1 cellular context compared by ENCODE assay signal in genomic region chr22:42581762-42582716, GRCh38.
TF ChIP-seq lines count a peak whose summit lies in the region.

No MANE protein-coding gene starts in this region.

TF ChIP-seq in HepG2, 621 proteins besides CTCF, POLR2A, EP300 and RAD21 (continued from another document and continues in another):
- peak; percentile 49; the same call in 1 of the 2 replicates for TF ChIP-seq SIN3B (IDR thresholded peaks at IDR 0.05; ENCODE audit: low read length)
- TF ChIP-seq POLR2AphosphoS5 (IDR thresholded peaks at IDR 0.05; ENCODE audit: low read depth, low read length): peak; percentile 58
- no peak for TF ChIP-seq ZNF30 (CRISPR knock-in tag; IDR thresholded peaks at IDR 0.05)
- TF ChIP-seq, protein P1, sequence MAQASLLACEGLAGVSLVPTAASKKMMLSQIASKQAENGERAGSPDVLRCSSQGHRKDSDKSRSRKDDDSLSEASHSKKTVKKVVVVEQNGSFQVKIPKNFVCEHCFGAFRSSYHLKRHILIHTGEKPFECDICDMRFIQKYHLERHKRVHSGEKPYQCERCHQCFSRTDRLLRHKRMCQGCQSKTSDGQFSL (CRISPR knock-in tag; IDR thresholded peaks at IDR 0.05): no peak
- TF ChIP-seq CEBPB (IDR thresholded peaks at IDR 0.05; ENCODE audit: borderline replicate concordance, low read depth, low read length): no peak
- peak; percentile 48; the same call in 1 of the 2 replicates for TF ChIP-seq DMAP1 (CRISPR knock-in tag; IDR thresholded peaks at IDR 0.05)
- TF ChIP-seq DDIT3 (CRISPR knock-in tag; IDR thresholded peaks at IDR 0.05): no peak
- no peak for TF ChIP-seq NFE2L1 (CRISPR knock-in tag; IDR thresholded peaks at IDR 0.05; ENCODE audit: borderline replicate concordance)
- TF ChIP-seq, protein P2, sequence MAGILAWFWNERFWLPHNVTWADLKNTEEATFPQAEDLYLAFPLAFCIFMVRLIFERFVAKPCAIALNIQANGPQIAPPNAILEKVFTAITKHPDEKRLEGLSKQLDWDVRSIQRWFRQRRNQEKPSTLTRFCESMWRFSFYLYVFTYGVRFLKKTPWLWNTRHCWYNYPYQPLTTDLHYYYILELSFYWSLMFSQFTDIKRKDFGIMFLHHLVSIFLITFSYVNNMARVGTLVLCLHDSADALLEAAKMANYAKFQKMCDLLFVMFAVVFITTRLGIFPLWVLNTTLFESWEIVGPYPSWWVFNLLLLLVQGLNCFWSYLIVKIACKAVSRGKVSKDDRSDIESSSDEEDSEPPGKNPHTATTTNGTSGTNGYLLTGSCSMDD (CRISPR knock-in tag; IDR thresholded peaks at IDR 0.05): no peak
- TF ChIP-seq KDM6A (CRISPR knock-in tag; IDR thresholded peaks at IDR 0.05; ENCODE audit: low read depth): no peak
- no peak for TF ChIP-seq ZBTB14 (CRISPR knock-in tag; IDR thresholded peaks at IDR 0.05)
- no peak for TF ChIP-seq SP140L (CRISPR knock-in tag; IDR thresholded peaks at IDR 0.05; ENCODE audit: borderline replicate concordance)
- TF ChIP-seq, protein P3, sequence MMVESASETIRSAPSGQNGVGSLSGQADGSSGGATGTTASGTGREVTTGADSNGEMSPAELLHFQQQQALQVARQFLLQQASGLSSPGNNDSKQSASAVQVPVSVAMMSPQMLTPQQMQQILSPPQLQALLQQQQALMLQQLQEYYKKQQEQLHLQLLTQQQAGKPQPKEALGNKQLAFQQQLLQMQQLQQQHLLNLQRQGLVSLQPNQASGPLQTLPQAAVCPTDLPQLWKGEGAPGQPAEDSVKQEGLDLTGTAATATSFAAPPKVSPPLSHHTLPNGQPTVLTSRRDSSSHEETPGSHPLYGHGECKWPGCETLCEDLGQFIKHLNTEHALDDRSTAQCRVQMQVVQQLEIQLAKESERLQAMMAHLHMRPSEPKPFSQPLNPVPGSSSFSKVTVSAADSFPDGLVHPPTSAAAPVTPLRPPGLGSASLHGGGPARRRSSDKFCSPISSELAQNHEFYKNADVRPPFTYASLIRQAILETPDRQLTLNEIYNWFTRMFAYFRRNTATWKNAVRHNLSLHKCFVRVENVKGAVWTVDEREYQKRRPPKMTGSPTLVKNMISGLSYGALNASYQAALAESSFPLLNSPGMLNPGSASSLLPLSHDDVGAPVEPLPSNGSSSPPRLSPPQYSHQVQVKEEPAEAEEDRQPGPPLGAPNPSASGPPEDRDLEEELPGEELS (CRISPR knock-in tag; IDR thresholded peaks at IDR 0.05): no peak
- TF ChIP-seq SAP130 (CRISPR knock-in tag; IDR thresholded peaks at IDR 0.05; ENCODE audit: low read depth): peak; percentile 79
- peak; percentile 71; the same call in 1 of the 2 replicates for TF ChIP-seq GABPB1 (CRISPR knock-in tag; IDR thresholded peaks at IDR 0.05)
- no peak for TF ChIP-seq U2AF2 (IDR thresholded peaks at IDR 0.05; ENCODE audit: low read depth, low read length)
- TF ChIP-seq SNAPC4 (CRISPR knock-in tag; IDR thresholded peaks at IDR 0.05): no peak
- no peak for TF ChIP-seq ZBTB7A (CRISPR knock-in tag; IDR thresholded peaks at IDR 0.05)
- no peak for TF ChIP-seq HOXA7 (CRISPR knock-in tag; IDR thresholded peaks at IDR 0.05)
- no peak for TF ChIP-seq ZSCAN22 (CRISPR knock-in tag; IDR thresholded peaks at IDR 0.05)
- peak; percentile 63 for TF ChIP-seq SP4 (CRISPR knock-in tag; IDR thresholded peaks at IDR 0.05)
- peak; percentile 52; the same call in 1 of the 2 replicates for TF ChIP-seq MXD3 (CRISPR knock-in tag; IDR thresholded peaks at IDR 0.05)
- no peak for TF ChIP-seq HES4 (CRISPR knock-in tag; IDR thresholded peaks at IDR 0.05; ENCODE audit: borderline replicate concordance)
- TF ChIP-seq, protein P4, sequence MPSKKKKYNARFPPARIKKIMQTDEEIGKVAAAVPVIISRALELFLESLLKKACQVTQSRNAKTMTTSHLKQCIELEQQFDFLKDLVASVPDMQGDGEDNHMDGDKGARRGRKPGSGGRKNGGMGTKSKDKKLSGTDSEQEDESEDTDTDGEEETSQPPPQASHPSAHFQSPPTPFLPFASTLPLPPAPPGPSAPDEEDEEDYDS (CRISPR knock-in tag; IDR thresholded peaks at IDR 0.05): peak; percentile 48; the same call in 1 of the 2 replicates
- TF ChIP-seq HNF4G (IDR thresholded peaks at IDR 0.05; ENCODE audit: borderline replicate concordance, low read depth, low read length): no peak
- no peak for TF ChIP-seq HNF4G (CRISPR knock-in tag; IDR thresholded peaks at IDR 0.05; ENCODE audit: borderline replicate concordance, low read depth)
- TF ChIP-seq ZSCAN21 (CRISPR knock-in tag; IDR thresholded peaks at IDR 0.05; ENCODE audit: borderline replicate concordance): peak; percentile 38; the same call in 1 of the 2 replicates
- peak; percentile 59; the same call in 1 of the 2 replicates for TF ChIP-seq ZFX (CRISPR knock-in tag; IDR thresholded peaks at IDR 0.05; ENCODE audit: low read depth)
- TF ChIP-seq ZC3H13 (CRISPR knock-in tag; IDR thresholded peaks at IDR 0.05): peak; percentile 51; the same call in 1 of the 2 replicates
- TF ChIP-seq ELF3 (CRISPR knock-in tag; IDR thresholded peaks at IDR 0.05): no peak
- peak; percentile 22 for TF ChIP-seq HNRNPLL (IDR thresholded peaks at IDR 0.05; ENCODE audit: low read depth, low read length, poor library complexity, severe bottlenecking)
- TF ChIP-seq, protein P5, sequence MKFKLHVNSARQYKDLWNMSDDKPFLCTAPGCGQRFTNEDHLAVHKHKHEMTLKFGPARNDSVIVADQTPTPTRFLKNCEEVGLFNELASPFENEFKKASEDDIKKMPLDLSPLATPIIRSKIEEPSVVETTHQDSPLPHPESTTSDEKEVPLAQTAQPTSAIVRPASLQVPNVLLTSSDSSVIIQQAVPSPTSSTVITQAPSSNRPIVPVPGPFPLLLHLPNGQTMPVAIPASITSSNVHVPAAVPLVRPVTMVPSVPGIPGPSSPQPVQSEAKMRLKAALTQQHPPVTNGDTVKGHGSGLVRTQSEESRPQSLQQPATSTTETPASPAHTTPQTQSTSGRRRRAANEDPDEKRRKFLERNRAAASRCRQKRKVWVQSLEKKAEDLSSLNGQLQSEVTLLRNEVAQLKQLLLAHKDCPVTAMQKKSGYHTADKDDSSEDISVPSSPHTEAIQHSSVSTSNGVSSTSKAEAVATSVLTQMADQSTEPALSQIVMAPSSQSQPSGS (CRISPR knock-in tag; IDR thresholded peaks at IDR 0.05): no peak
- peak; percentile 42; the same call in 1 of the 2 replicates for TF ChIP-seq KAT7 (CRISPR knock-in tag; IDR thresholded peaks at IDR 0.05; ENCODE audit: borderline replicate concordance)
- no peak for TF ChIP-seq KAT2B (IDR thresholded peaks at IDR 0.05; ENCODE audit: borderline replicate concordance, low read depth, low read length)
- no peak for TF ChIP-seq ZNF644 (CRISPR knock-in tag; IDR thresholded peaks at IDR 0.05; ENCODE audit: low read depth)
- TF ChIP-seq ERF (CRISPR knock-in tag; IDR thresholded peaks at IDR 0.05): peak; percentile 31; the same call in 1 of the 2 replicates
- no peak for TF ChIP-seq ZNF549 (CRISPR knock-in tag; IDR thresholded peaks at IDR 0.05)
- TF ChIP-seq CBFB (CRISPR knock-in tag; IDR thresholded peaks at IDR 0.05): peak; percentile 58; the same call in 1 of the 2 replicates
- TF ChIP-seq ZNF207 (IDR thresholded peaks at IDR 0.05; ENCODE audit: borderline replicate concordance): no peak
- TF ChIP-seq ETV5 (CRISPR knock-in tag; IDR thresholded peaks at IDR 0.05; ENCODE audit: borderline replicate concordance): no peak
- no peak for TF ChIP-seq GATA4 (IDR thresholded peaks at IDR 0.05; ENCODE audit: borderline replicate concordance, low read depth)
- TF ChIP-seq ATAD3A (CRISPR knock-in tag; IDR thresholded peaks at IDR 0.05): no peak
- no peak for TF ChIP-seq ZNF614 (CRISPR knock-in tag; IDR thresholded peaks at IDR 0.05; ENCODE audit: borderline replicate concordance)
- TF ChIP-seq, protein P6, sequence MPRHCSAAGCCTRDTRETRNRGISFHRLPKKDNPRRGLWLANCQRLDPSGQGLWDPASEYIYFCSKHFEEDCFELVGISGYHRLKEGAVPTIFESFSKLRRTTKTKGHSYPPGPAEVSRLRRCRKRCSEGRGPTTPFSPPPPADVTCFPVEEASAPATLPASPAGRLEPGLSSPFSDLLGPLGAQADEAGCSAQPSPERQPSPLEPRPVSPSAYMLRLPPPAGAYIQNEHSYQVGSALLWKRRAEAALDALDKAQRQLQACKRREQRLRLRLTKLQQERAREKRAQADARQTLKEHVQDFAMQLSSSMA (CRISPR knock-in tag; IDR thresholded peaks at IDR 0.05): no peak
- no peak for TF ChIP-seq ZFP37 (CRISPR knock-in tag; IDR thresholded peaks at IDR 0.05; ENCODE audit: borderline replicate concordance)
- TF ChIP-seq, protein P7, sequence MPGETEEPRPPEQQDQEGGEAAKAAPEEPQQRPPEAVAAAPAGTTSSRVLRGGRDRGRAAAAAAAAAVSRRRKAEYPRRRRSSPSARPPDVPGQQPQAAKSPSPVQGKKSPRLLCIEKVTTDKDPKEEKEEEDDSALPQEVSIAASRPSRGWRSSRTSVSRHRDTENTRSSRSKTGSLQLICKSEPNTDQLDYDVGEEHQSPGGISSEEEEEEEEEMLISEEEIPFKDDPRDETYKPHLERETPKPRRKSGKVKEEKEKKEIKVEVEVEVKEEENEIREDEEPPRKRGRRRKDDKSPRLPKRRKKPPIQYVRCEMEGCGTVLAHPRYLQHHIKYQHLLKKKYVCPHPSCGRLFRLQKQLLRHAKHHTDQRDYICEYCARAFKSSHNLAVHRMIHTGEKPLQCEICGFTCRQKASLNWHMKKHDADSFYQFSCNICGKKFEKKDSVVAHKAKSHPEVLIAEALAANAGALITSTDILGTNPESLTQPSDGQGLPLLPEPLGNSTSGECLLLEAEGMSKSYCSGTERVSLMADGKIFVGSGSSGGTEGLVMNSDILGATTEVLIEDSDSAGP (CRISPR knock-in tag; IDR thresholded peaks at IDR 0.05; ENCODE audit: borderline replicate concordance): peak; percentile 56; the same call in 1 of the 2 replicates
- TF ChIP-seq ZNF501 (CRISPR knock-in tag; IDR thresholded peaks at IDR 0.05): 0 out of 2 replicates have a peak, but pooled peaks have one; percentile 25
- peak; percentile 29; the same call in 1 of the 2 replicates for TF ChIP-seq HCFC1 (IDR thresholded peaks at IDR 0.05; ENCODE audit: low read depth, low read length)
- TF ChIP-seq ZNF143 (CRISPR knock-in tag; IDR thresholded peaks at IDR 0.05): peak; percentile 88
- TF ChIP-seq SAFB2 (CRISPR knock-in tag; IDR thresholded peaks at IDR 0.05; ENCODE audit: borderline replicate concordance, low read depth): 0 out of 2 replicates have a peak, but pooled peaks have one; percentile 57
- no peak for TF ChIP-seq ZNF496 (CRISPR knock-in tag; IDR thresholded peaks at IDR 0.05; ENCODE audit: insufficient replicate concordance)
- no peak for TF ChIP-seq ZNF354B (CRISPR knock-in tag; IDR thresholded peaks at IDR 0.05)
- TF ChIP-seq AGO2 (optimal IDR thresholded peaks at IDR 0.05; ENCODE audit: low read depth, low read length): peak; percentile 82
- TF ChIP-seq, protein P8, sequence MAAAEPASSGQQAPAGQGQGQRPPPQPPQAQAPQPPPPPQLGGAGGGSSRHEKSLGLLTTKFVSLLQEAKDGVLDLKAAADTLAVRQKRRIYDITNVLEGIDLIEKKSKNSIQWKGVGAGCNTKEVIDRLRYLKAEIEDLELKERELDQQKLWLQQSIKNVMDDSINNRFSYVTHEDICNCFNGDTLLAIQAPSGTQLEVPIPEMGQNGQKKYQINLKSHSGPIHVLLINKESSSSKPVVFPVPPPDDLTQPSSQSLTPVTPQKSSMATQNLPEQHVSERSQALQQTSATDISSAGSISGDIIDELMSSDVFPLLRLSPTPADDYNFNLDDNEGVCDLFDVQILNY (CRISPR knock-in tag; conservative IDR thresholded peaks at IDR 0.05): peak; percentile 74; the same call in 1 of the 2 replicates
